In genomic region chr4:82373816-82374740, GRCh38 we compare ENCODE assay signal across 8 cellular contexts. TPM values are rescaled to one million over a fixed set of nuclear protein-coding genes. Genes with fewer than 3 reads are reported as not detected.
DNase-seq lines count a peak whose midpoint lies in the region; ATAC-seq and TF ChIP-seq lines count a peak whose summit lies in the region.

HNRNPD (minus strand) TSS chr4:82373991; CDS start chr4:82373678, 313 bp downstream.

- TF ChIP-seq CTCF in HFFc6 (IDR thresholded peaks at IDR 0.05) (peak; percentile 12; the same call in 1 of the 2 replicates), NB4 (IDR thresholded peaks at IDR 0.05; ENCODE audit: low read depth, low read length) (no peak), gastroesophageal sphincter (IDR thresholded peaks at IDR 0.05) (peak in 3 of 4 experiments; percentile 13 to 36 (median 19)), neutrophil (IDR thresholded peaks at IDR 0.05) (peak; percentile 21)

- peak within 1 kb of the TSS; percentile 98 for H3K27ac Mint-ChIP-seq in HFFc6
- peak within 1 kb of the TSS; percentile 97 for H3K27ac Mint-ChIP-seq in activated naive CD4-positive, alpha-beta T cell treated with anti-CD3 and anti-CD28 coated beads, Interleukin-2, amount 10 ng/mL, durations not matched to agents 7 days and 5 days

- H3K36me3 ChIP-seq in SK-N-MC (ENCODE audit: insufficient read depth, low read length) = peaks cover 53% of the 10 kb centered on the region
- no peaks in the 10 kb centered on the region for H3K36me3 ChIP-seq in gastroesophageal sphincter
- peaks cover 5% of the 10 kb centered on the region for H3K36me3 ChIP-seq in neutrophil

- H3K9me3 Mint-ChIP-seq in HFFc6 = no peaks in the 10 kb centered on the region
- no peaks in the 10 kb centered on the region for H3K9me3 Mint-ChIP-seq in activated naive CD4-positive, alpha-beta T cell treated with anti-CD3 and anti-CD28 coated beads, Interleukin-2, amount 10 ng/mL, durations not matched to agents 7 days and 5 days

- H3K9ac ChIP-seq in SK-N-MC (ENCODE audit: insufficient read length) = peak within 1 kb of the TSS; percentile 99

- CTCF ChIA-PET in activated naive CD4-positive, alpha-beta T cell treated with anti-CD3 and anti-CD28 coated beads, Interleukin-2, amount 10 ng/mL, durations not matched to agents 7 days and 5 days (lab: Charles Lee) = interaction anchor here (1.0 to 1.1 kb wide), 3 partner anchors 13 to 57 kb away, joined by 4 to 7 read pairs (median 7); no protein-coding TSS in a partner anchor

- H3K4me1 Mint-ChIP-seq in HFFc6 (ENCODE audit: low read depth) = peaks cover 45% of the 10 kb centered on the region
- peaks cover 43% of the 10 kb centered on the region for H3K4me1 Mint-ChIP-seq in activated naive CD4-positive, alpha-beta T cell treated with anti-CD3 and anti-CD28 coated beads, Interleukin-2, amount 10 ng/mL, durations not matched to agents 7 days and 5 days

- no peaks in the 10 kb centered on the region for H3K27me3 ChIP-seq in gastroesophageal sphincter
- no peaks in the 10 kb centered on the region for H3K27me3 ChIP-seq in neutrophil

- WGBS in gastroesophageal sphincter (ENCODE audit: low coverage in 1 of 2), 2 donors = 0 to 1% methylated on average over 27 to 41 of the region's 85 CpGs

- H3K36me3 Mint-ChIP-seq in HFFc6 (ENCODE audit: low read depth) = peaks cover 50% of the 10 kb centered on the region
- peaks cover 60% of the 10 kb centered on the region for H3K36me3 Mint-ChIP-seq in activated naive CD4-positive, alpha-beta T cell treated with anti-CD3 and anti-CD28 coated beads, Interleukin-2, amount 10 ng/mL, durations not matched to agents 7 days and 5 days

- TF ChIP-seq EP300 in gastroesophageal sphincter (IDR thresholded peaks at IDR 0.05) = no peak

- TF ChIP-seq POLR2A in NB4 (IDR thresholded peaks at IDR 0.05; ENCODE audit: extremely low read depth, insufficient read length) = peak; percentile 55
- TF ChIP-seq POLR2A in gastroesophageal sphincter (IDR thresholded peaks at IDR 0.05) = peak; percentile 91 to 93

- H3K27me3 Mint-ChIP-seq in HFFc6 (ENCODE audit: insufficient read depth) = peaks cover 7% of the 10 kb centered on the region
- peaks cover 7% of the 10 kb centered on the region for H3K27me3 Mint-ChIP-seq in activated naive CD4-positive, alpha-beta T cell treated with anti-CD3 and anti-CD28 coated beads, Interleukin-2, amount 10 ng/mL, durations not matched to agents 7 days and 5 days

- H3K4me3 Mint-ChIP-seq in HFFc6 = peak within 1 kb of the TSS; percentile 98
- H3K4me3 Mint-ChIP-seq in activated naive CD4-positive, alpha-beta T cell treated with anti-CD3 and anti-CD28 coated beads, Interleukin-2, amount 10 ng/mL, durations not matched to agents 7 days and 5 days = peak within 1 kb of the TSS; percentile 98

- peak; percentile 96 for ATAC-seq in gastroesophageal sphincter

- peak within 1 kb of the TSS; percentile 90 for H3K4me3 ChIP-seq in NB4 (ENCODE audit: low read depth, low read length)
- H3K4me3 ChIP-seq in SK-N-MC = peak within 1 kb of the TSS; percentile 88
- peak within 1 kb of the TSS; percentile 78 to 100 for H3K4me3 ChIP-seq in gastroesophageal sphincter
- H3K4me3 ChIP-seq in neutrophil (ENCODE audit: low read depth in 1 of 2, low read length in 1 of 2) = peak within 1 kb of the TSS; percentile 96 to 98

- H3K4me1 ChIP-seq in gastroesophageal sphincter (peaks cover under 1 to 76% (median 20%) of the 10 kb centered on the region in 3 donors), neutrophil (ENCODE audit: control insufficient read depth in 1 of 2, insufficient read depth in 1 of 2, low read depth in 1 of 2, low read length in 1 of 2) (peaks cover 54% of the 10 kb centered on the region in 2 experiments)

- H3K27ac ChIP-seq in SK-N-MC (peak within 1 kb of the TSS; percentile 99), gastroesophageal sphincter (peak within 1 kb of the TSS; percentile 82 to 100 (median 98)), neutrophil (peak within 1 kb of the TSS; percentile 98), substantia nigra (ENCODE audit: low read depth, low read length, poor library complexity, severe bottlenecking) (peak within 1 kb of the TSS; percentile 96)

- H3K9me3 ChIP-seq in SK-N-MC (ENCODE audit: low read depth, low read length) = no peaks in the 10 kb centered on the region
- no peaks in the 10 kb centered on the region for H3K9me3 ChIP-seq in gastroesophageal sphincter
- no peaks in the 10 kb centered on the region for H3K9me3 ChIP-seq in neutrophil

- peak; percentile 96 for DNase-seq in GM04503 (ENCODE audit: low read depth)
- DNase-seq in HFFc6 = peak; percentile 99
- peak; percentile 99 for DNase-seq in NB4 (ENCODE audit: low read depth)
- peak; percentile 99 for DNase-seq in SK-N-MC (ENCODE audit: low read depth, low spot score)
- DNase-seq in activated naive CD4-positive, alpha-beta T cell treated with anti-CD3 and anti-CD28 coated beads, Interleukin-2, amount 10 ng/mL, durations not matched to agents 7 days and 5 days = peak; percentile 96
- DNase-seq in substantia nigra (lab: John Stamatoyannopoulos, UW) = peak; percentile 70 to 98 (median 95)

RNA-seq across cellular contexts. Expression of gene HNRNPD, which starts in this region (rescaled TPM):
- 100 to 1,000 TPM; 149 to 284 (median 243) TPM for total RNA-seq in HFFc6 (2021; fragmentation: NEBNext Ultra II Directional; extraction: Animal tissue kit (Norgen Biotek cat#: 25700))
- total RNA-seq in gastroesophageal sphincter = 10 to 100 TPM; 47.8 to 82.5 (median 72.8) TPM

Comparison
In these comparisons a context has a peak if more than half of its experiments do, and no peak if none do; other contexts are left out.
1. Peak in every context shown above with its lines: DNase-seq, ATAC-seq, H3K4me3 ChIP-seq and H3K27ac ChIP-seq.